In genomic region chr18:25843791-25844190, GRCh38 we compare ENCODE assay signal across 28 cellular contexts.
"Had no signal": no experiment of that assay in that cellular context is flagged by ENCODE, and none has a peak within 500 bp of the region (broad histone marks: within the 10 kb centered on the region; RNA-seq: fewer than 3 reads in every experiment).

No MANE protein-coding gene starts in this region.

- ATAC-seq: left colon; pancreas; right cardiac atrium; sciatic nerve; stimulated activated naive B cell treated with anti-CD40 and anti-IgM and Interleukin-4, amounts not matched to agents 10 μg/mL and 1 μg/mL and 100 μg/mL, for 72 hours; stimulated activated naive CD8-positive, alpha-beta T cell treated with anti-CD3 and anti-CD28 coated beads, Interleukin-15, Interleukin-2, amounts not matched to agents 100 U/mL and 50 U/mL, for 24 hours; upper lobe of right lung had no signal

- H3K4me1 Mint-ChIP-seq: naive B cell; nephron; neural crest cell; stimulated activated naive B cell treated with anti-CD40 and anti-IgM and Interleukin-4, amounts not matched to agents 10 μg/mL and 1 μg/mL and 100 μg/mL, for 72 hours had no signal

- H3K36me3 Mint-ChIP-seq: mesothelial cell of epicardium; naive B cell; stimulated activated naive B cell treated with anti-CD40 and anti-IgM and Interleukin-4, amounts not matched to agents 10 μg/mL and 1 μg/mL and 100 μg/mL, for 72 hours had no signal

- H3K36me3 ChIP-seq: left ventricle myocardium inferior, pancreas, prostate gland, stomach, suprapubic skin, thoracic aorta, tibial artery, upper lobe of right lung had no signal

- DNase-seq: left colon; left ventricle myocardium inferior; mesendoderm; naive B cell; nucleus accumbens; pancreas; posterior cingulate gyrus; retina; right cardiac atrium; stimulated activated CD4-positive, alpha-beta T cell treated with anti-CD3 and anti-CD28 coated beads, Interleukin-12 subunit alpha, Interleukin-12 subunit beta, amount 100 ng/mL, for 4 hours; stimulated activated CD4-positive, alpha-beta T cell treated with anti-CD3 and anti-CD28 coated beads, Interleukin-15, amount 100 ng/mL, for 24 hours; stimulated activated CD4-positive, alpha-beta T cell treated with anti-CD3 and anti-CD28 coated beads, Interleukin-2, amount 100 ng/mL, for 24 hours; stimulated activated CD4-positive, alpha-beta T cell treated with anti-CD3 and anti-CD28 coated beads, Interleukin-4, amount 100 ng/mL, for 1 hour; stimulated activated naive B cell treated with anti-CD40 and anti-IgM and Interleukin-4, amounts not matched to agents 10 μg/mL and 1 μg/mL and 100 μg/mL, for 72 hours; stimulated activated naive CD8-positive, alpha-beta T cell treated with anti-CD3 and anti-CD28 coated beads, Interleukin-15, Interleukin-2, amounts not matched to agents 100 U/mL and 50 U/mL, for 24 hours; stomach; tibial artery; trophoblast cell; upper lobe of right lung had no signal

- H3K27ac Mint-ChIP-seq: mesothelial cell of epicardium; naive B cell; stimulated activated naive B cell treated with anti-CD40 and anti-IgM and Interleukin-4, amounts not matched to agents 10 μg/mL and 1 μg/mL and 100 μg/mL, for 72 hours had no signal

- H3K27me3 ChIP-seq: pancreas, stomach, suprapubic skin, tibial artery, upper lobe of right lung had no signal

- H3K4me3 Mint-ChIP-seq: mesothelial cell of epicardium; naive B cell; nephron; neural crest cell; stimulated activated naive B cell treated with anti-CD40 and anti-IgM and Interleukin-4, amounts not matched to agents 10 μg/mL and 1 μg/mL and 100 μg/mL, for 72 hours had no signal

- H3K4me3 ChIP-seq: left ventricle myocardium inferior, lung, pancreas, prostate gland, skin epidermis, stomach, suprapubic skin, thoracic aorta, tibial artery, upper lobe of right lung had no signal

- H3K9me3 ChIP-seq: left ventricle myocardium inferior, pancreas, prostate gland, stomach, suprapubic skin, thoracic aorta, tibial artery, upper lobe of right lung had no signal

- H3K9me3 Mint-ChIP-seq: mesothelial cell of epicardium, nephron, neural crest cell had no signal

- H3K27ac ChIP-seq: left ventricle myocardium inferior, pancreas, prostate gland, skin epidermis, stomach, suprapubic skin, thoracic aorta, tibial artery, upper lobe of right lung had no signal

- H3K4me1 ChIP-seq: left ventricle myocardium inferior, pancreas, prostate gland, stomach, suprapubic skin, tibial artery, upper lobe of right lung had no signal
